Comparison of ENCODE assay signal across 8 cellular contexts in genomic region chr10:12129222-12130111, GRCh38.
DNase-seq lines count a peak whose midpoint lies in the region; ATAC-seq and TF ChIP-seq lines count a peak whose summit lies in the region.

Gene SEC61A2 (plus strand): TSS chr10:12129677. CDS start chr10:12129788, 111 bp downstream.

- DNase-seq in AG09319 (ENCODE audit: extremely low read depth, low read depth) (peak; percentile 70), NCI-H345 (lab: John Stamatoyannopoulos, UW) (peak; percentile 91), cerebellar nuclear complex (lab: John Stamatoyannopoulos, UW) (peak; percentile 7 to 61), kidney glomerular epithelial cell (lab: John Stamatoyannopoulos, UW) (peak; percentile 88)
- DNase-seq in activated CD4-positive, CD25-positive, alpha-beta regulatory T cell treated with anti-CD3 and anti-CD28 coated beads, Interleukin-2, amount 50 U/mL, for 72 hours = peak; percentile 100
- peak; percentile 92 to 98 for DNase-seq in stimulated activated CD4-positive, alpha-beta T cell treated with anti-CD3 and anti-CD28 coated beads, Interleukin-15, amount 100 ng/mL, for 48 hours (ENCODE audit: low read depth in 2 of 2)

- no peak for TF ChIP-seq CTCF in AG09319 (IDR thresholded peaks at IDR 0.05; ENCODE audit: low read depth, low read length)

- ATAC-seq in GM19023 (IDR thresholded peaks at IDR 0.05; ENCODE audit: unreplicated experiment) (peak; percentile 90), HG03196 (IDR thresholded peaks at IDR 0.05; ENCODE audit: unreplicated experiment) (peak; percentile 91)

Comparison
In these comparisons a context has a peak if more than half of its experiments do, and no peak if none do; other contexts are left out.
1. Peak in every context shown above with its lines: DNase-seq and ATAC-seq.
2. DNase-seq: peak in every context shown above with its lines; median percentile 100 in activated CD4-positive, CD25-positive, alpha-beta regulatory T cell treated with anti-CD3 and anti-CD28 coated beads, Interleukin-2, amount 50 U/mL, for 72 hours; 95 in stimulated activated CD4-positive, alpha-beta T cell treated with anti-CD3 and anti-CD28 coated beads, Interleukin-15, amount 100 ng/mL, for 48 hours; 91 in NCI-H345; 88 in kidney glomerular epithelial cell; 70 in AG09319; 34 in cerebellar nuclear complex.